Comparison of ENCODE assay signal across 10 cellular contexts in genomic region chr9:128193469-128194096, GRCh38. TPM values are rescaled to one million over a fixed set of nuclear protein-coding genes. Genes with fewer than 3 reads are reported as not detected.
DNase-seq lines count a peak whose midpoint lies in the region; ATAC-seq, FAIRE-seq and TF ChIP-seq lines count a peak whose summit lies in the region.
"Had no signal": no experiment of that assay in that cellular context is flagged by ENCODE, and none has a peak within 500 bp of the region (broad histone marks: within the 10 kb centered on the region; RNA-seq: fewer than 3 reads in every experiment).

No MANE protein-coding gene starts in this region.

- TF ChIP-seq POLR2A in adrenal gland (IDR thresholded peaks at IDR 0.05): no peak
- no peak for TF ChIP-seq POLR2A in GM18505 (IDR thresholded peaks at IDR 0.05; ENCODE audit: borderline replicate concordance, extremely low read depth, insufficient read depth, insufficient read length)

- 80 to 86% (median 83%) methylated on average over 13 to 14 of the region's 14 CpGs for WGBS in adrenal gland, 4 donors

- H3K27me3 ChIP-seq in adrenal gland: no peaks in the 10 kb centered on the region

- intact Hi-C loops in adrenal gland (cut with DNase I) (no loop called here), kidney (cut with DNase I) (no loop called here)

- no peak overlapping the region for H3K4me3 ChIP-seq in adrenal gland
- peak overlapping the region in 1 of 2 donors; percentile 44 for H3K4me3 ChIP-seq in kidney (ENCODE audit: low read length in 2 of 2)

- ATAC-seq in HG03565 (IDR thresholded peaks at IDR 0.05; ENCODE audit: unreplicated experiment) (no peak), GM18505 (IDR thresholded peaks at IDR 0.05; ENCODE audit: unreplicated experiment) (no peak), GM21723 (IDR thresholded peaks at IDR 0.05; ENCODE audit: unreplicated experiment) (no peak)

- no peak for TF ChIP-seq CTCF in adrenal gland (IDR thresholded peaks at IDR 0.05)
- TF ChIP-seq CTCF in kidney (IDR thresholded peaks at IDR 0.05; ENCODE audit: borderline replicate concordance, extremely low read depth, insufficient read depth): no peak

- H3K9me3 Mint-ChIP-seq in T-helper 1 cell treated with Interleukin-12 subunit alpha and Interleukin-12 subunit beta and Interleukin-4 antibody, amounts not matched to agents 30 μg/mL and 1 μg/mL, for 36 hours: no peaks in the 10 kb centered on the region

- FAIRE-seq in kidney (lab: Jason Lieb, UNC): no peak
- FAIRE-seq: A204.1 had no signal

- peaks cover 20% of the 10 kb centered on the region for H3K4me1 Mint-ChIP-seq in T-helper 1 cell treated with Interleukin-12 subunit alpha and Interleukin-12 subunit beta and Interleukin-4 antibody, amounts not matched to agents 30 μg/mL and 1 μg/mL, for 36 hours (ENCODE audit: low read depth)

- H3K27me3 Mint-ChIP-seq in T-helper 1 cell treated with Interleukin-12 subunit alpha and Interleukin-12 subunit beta and Interleukin-4 antibody, amounts not matched to agents 30 μg/mL and 1 μg/mL, for 36 hours (ENCODE audit: low read depth): peaks cover 5% of the 10 kb centered on the region

- H3K4me3 Mint-ChIP-seq in T-helper 1 cell treated with Interleukin-12 subunit alpha and Interleukin-12 subunit beta and Interleukin-4 antibody, amounts not matched to agents 30 μg/mL and 1 μg/mL, for 36 hours: peak overlapping the region; percentile 21

- peaks cover 13 to 20% of the 10 kb centered on the region in 2 donors for H3K4me1 ChIP-seq in adrenal gland (replicated peaks in 1 of 2)
- H3K4me1 ChIP-seq in kidney (ENCODE audit: control insufficient read depth in 1 of 2, insufficient read depth in 1 of 2, low read depth in 1 of 2, low read length in 2 of 2): peaks cover 3 to 9% of the 10 kb centered on the region in 2 donors

- H3K27ac Mint-ChIP-seq in T-helper 1 cell treated with Interleukin-12 subunit alpha and Interleukin-12 subunit beta and Interleukin-4 antibody, amounts not matched to agents 30 μg/mL and 1 μg/mL, for 36 hours: no peak overlapping the region

- DNase-seq in T-helper 1 cell: no peak
- DNase-seq in adrenal gland: no peak
- DNase-seq in kidney: peak; percentile 63
- DNase-seq: activated CD4-positive, alpha-beta T cell treated with anti-CD3 and anti-CD28 coated beads, Interleukin-2, amount 50 U/mL, for 1 hour had no signal

- peaks cover 14% of the 10 kb centered on the region for H3K36me3 Mint-ChIP-seq in T-helper 1 cell treated with Interleukin-12 subunit alpha and Interleukin-12 subunit beta and Interleukin-4 antibody, amounts not matched to agents 30 μg/mL and 1 μg/mL, for 36 hours (ENCODE audit: low read depth)

- peaks cover 0 to 13% of the 10 kb centered on the region in 2 donors for H3K36me3 ChIP-seq in adrenal gland (replicated peaks in 1 of 2)
- H3K36me3 ChIP-seq in kidney (ENCODE audit: control insufficient read depth in 1 of 2, insufficient read depth in 2 of 2, low read length in 2 of 2): no peaks in the 10 kb centered on the region

- H3K27ac ChIP-seq in adrenal gland: peak overlapping the region in 4 of 5 donors; percentile 59 to 81 (median 72)
- H3K27ac ChIP-seq in kidney (ENCODE audit: low read depth in 2 of 2, low read length in 2 of 2): no peak overlapping the region
- H3K27ac ChIP-seq in temporal lobe (ENCODE audit: low read depth, low read length): peak overlapping the region; percentile 90

- no peak overlapping the region for H3K9ac ChIP-seq in kidney (ENCODE audit: low read length in 2 of 2)

- H3K9me3 ChIP-seq in adrenal gland (replicated peaks in 1 of 3): no peaks in the 10 kb centered on the region
- H3K9me3 ChIP-seq in kidney (ENCODE audit: control insufficient read depth in 1 of 2, low read length in 2 of 2): no peaks in the 10 kb centered on the region

RNA-seq across cellular contexts. Expression of gene CIZ1, which starts 2.2 kb away (rescaled TPM):
- total RNA-seq in adrenal gland (100 to 1,000 TPM in 3 of 8 donors, 10 to 100 TPM in 5; 49.5 to 142 (median 88.2) TPM), kidney (89.9 TPM), temporal lobe (23.6 TPM)
- polyA plus RNA-seq in adrenal gland (100 to 1,000 TPM in 1 of 3 donors, 10 to 100 TPM in 2; 63.0 to 134 (median 65.2) TPM), kidney (ENCODE audit: insufficient read depth, low read depth, low replicate concordance) (48.1 TPM)

RNA-seq across cellular contexts. Expression of gene DNM1, which starts 9.6 kb away (rescaled TPM):
- 10 to 100 TPM in 6 of 8 donors, 1 to 10 TPM in 2; 2.4 to 14.7 (median 12.2) TPM for total RNA-seq in adrenal gland
- 10 to 100 TPM in 2 of 3 donors, 1 to 10 TPM in 1; 5.8 to 44.3 (median 17.5) TPM for polyA plus RNA-seq in adrenal gland
- total RNA-seq in kidney: 22.6 TPM
- 7.3 TPM for polyA plus RNA-seq in kidney (ENCODE audit: insufficient read depth, low read depth, low replicate concordance)
- total RNA-seq in temporal lobe: 108 TPM

RNA-seq across cellular contexts. Expression of gene BBLN, which starts 33.5 kb away (rescaled TPM):
- total RNA-seq in adrenal gland (1,000 to 10,000 TPM in 4 of 8 donors, 100 to 1,000 TPM in 4; 199 to 1,914 (median 666) TPM), kidney (55.6 TPM), temporal lobe (44.7 TPM)
- polyA plus RNA-seq in adrenal gland (100 to 1,000 TPM in 2 of 3 donors, 1 to 10 TPM in 1; 5.5 to 924 (median 522) TPM), kidney (ENCODE audit: insufficient read depth, low read depth, low replicate concordance) (192 TPM)

RNA-seq across cellular contexts. Expression of gene LCN2, which starts 44.3 kb away (rescaled TPM):
- total RNA-seq in adrenal gland: 10 to 100 TPM in 1 of 8 donors, 1 to 10 TPM in 4, not detected in 3; 1.0 to 48.2 (median 1.2) TPM
- 1 to 10 TPM in 2 of 3 donors, under 1 TPM in 1; 0.37 to 1.9 (median 1.7) TPM for polyA plus RNA-seq in adrenal gland
- 198 TPM for total RNA-seq in kidney
- polyA plus RNA-seq in kidney (ENCODE audit: insufficient read depth, low read depth, low replicate concordance): 8.2 TPM
- 0.25 TPM for total RNA-seq in temporal lobe

Comparison
In these comparisons a context has a peak if more than half of its experiments do, and no peak if none do; other contexts are left out.
1. H3K27ac ChIP-seq: peak in adrenal gland (4 of 5) and temporal lobe (single experiment); none in kidney (0 of 2).